2 cellular contexts compared by ENCODE assay signal in the genomic region with DNA sequence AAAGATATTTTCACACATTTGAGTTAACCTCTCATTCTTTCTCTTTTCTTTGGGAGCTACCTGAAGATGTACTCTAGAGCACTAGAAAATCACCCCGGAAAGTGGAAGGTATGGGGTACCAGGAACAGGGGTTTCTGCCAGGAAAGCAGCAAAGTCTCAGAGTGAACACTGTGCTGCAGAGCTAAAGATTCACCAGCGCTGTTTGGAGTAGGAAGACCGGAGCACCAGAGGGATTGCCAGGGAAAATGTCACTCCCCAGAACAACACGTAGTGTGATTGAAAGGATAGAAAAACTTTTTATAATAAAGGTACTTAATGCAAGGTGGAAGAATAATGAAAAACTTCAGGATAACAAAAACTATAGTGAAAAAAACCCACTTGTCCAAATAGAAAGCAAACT.
TF ChIP-seq lines count a peak whose summit lies in the region.

No MANE protein-coding gene starts in this region.

TF ChIP-seq in K562, 482 proteins besides CTCF, POLR2A, EP300 and RAD21 (continued from another document):
- TF ChIP-seq SNRNP70 (optimal IDR thresholded peaks at IDR 0.05; ENCODE audit: low read depth, low read length) = no peak
- TF ChIP-seq MAZ (CRISPR knock-in tag; conservative IDR thresholded peaks at IDR 0.05 in 1 of 2, IDR thresholded peaks at IDR 0.05 in 1 of 2) = no peak
- TF ChIP-seq ZNF699 (CRISPR knock-in tag; IDR thresholded peaks at IDR 0.05; ENCODE audit: insufficient replicate concordance) = no peak
- no peak for TF ChIP-seq CEBPB (tag; IDR thresholded peaks at IDR 0.05)
- no peak for TF ChIP-seq DLX4 (CRISPR knock-in tag; IDR thresholded peaks at IDR 0.05)
- TF ChIP-seq ZNF408 (CRISPR knock-in tag; IDR thresholded peaks at IDR 0.05; ENCODE audit: low read depth) = no peak
- no peak for TF ChIP-seq TAF9B (IDR thresholded peaks at IDR 0.05; ENCODE audit: partially characterized antibody)
- no peak for TF ChIP-seq TAF15 (IDR thresholded peaks at IDR 0.05; ENCODE audit: low read depth, low read length)
- no peak for TF ChIP-seq ZNF830 (CRISPR knock-in tag; IDR thresholded peaks at IDR 0.05)
- no peak for TF ChIP-seq SNIP1 (IDR thresholded peaks at IDR 0.05; ENCODE audit: low read depth)
- TF ChIP-seq, protein P1, sequence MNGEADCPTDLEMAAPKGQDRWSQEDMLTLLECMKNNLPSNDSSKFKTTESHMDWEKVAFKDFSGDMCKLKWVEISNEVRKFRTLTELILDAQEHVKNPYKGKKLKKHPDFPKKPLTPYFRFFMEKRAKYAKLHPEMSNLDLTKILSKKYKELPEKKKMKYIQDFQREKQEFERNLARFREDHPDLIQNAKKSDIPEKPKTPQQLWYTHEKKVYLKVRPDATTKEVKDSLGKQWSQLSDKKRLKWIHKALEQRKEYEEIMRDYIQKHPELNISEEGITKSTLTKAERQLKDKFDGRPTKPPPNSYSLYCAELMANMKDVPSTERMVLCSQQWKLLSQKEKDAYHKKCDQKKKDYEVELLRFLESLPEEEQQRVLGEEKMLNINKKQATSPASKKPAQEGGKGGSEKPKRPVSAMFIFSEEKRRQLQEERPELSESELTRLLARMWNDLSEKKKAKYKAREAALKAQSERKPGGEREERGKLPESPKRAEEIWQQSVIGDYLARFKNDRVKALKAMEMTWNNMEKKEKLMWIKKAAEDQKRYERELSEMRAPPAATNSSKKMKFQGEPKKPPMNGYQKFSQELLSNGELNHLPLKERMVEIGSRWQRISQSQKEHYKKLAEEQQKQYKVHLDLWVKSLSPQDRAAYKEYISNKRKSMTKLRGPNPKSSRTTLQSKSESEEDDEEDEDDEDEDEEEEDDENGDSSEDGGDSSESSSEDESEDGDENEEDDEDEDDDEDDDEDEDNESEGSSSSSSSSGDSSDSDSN (IDR thresholded peaks at IDR 0.05; ENCODE audit: borderline replicate concordance in 1 of 2, low read depth in 2 of 2, low read length in 2 of 2) = no peak
- TF ChIP-seq HIVEP1 (CRISPR knock-in tag; IDR thresholded peaks at IDR 0.05) = no peak
- TF ChIP-seq EWSR1 (IDR thresholded peaks at IDR 0.05; ENCODE audit: borderline replicate concordance, low read depth, partially characterized antibody) = no peak

TF ChIP-seq in SK-N-SH, 30 proteins besides CTCF, POLR2A, EP300 and RAD21 (continued from another document):
- TF ChIP-seq, protein P2, sequence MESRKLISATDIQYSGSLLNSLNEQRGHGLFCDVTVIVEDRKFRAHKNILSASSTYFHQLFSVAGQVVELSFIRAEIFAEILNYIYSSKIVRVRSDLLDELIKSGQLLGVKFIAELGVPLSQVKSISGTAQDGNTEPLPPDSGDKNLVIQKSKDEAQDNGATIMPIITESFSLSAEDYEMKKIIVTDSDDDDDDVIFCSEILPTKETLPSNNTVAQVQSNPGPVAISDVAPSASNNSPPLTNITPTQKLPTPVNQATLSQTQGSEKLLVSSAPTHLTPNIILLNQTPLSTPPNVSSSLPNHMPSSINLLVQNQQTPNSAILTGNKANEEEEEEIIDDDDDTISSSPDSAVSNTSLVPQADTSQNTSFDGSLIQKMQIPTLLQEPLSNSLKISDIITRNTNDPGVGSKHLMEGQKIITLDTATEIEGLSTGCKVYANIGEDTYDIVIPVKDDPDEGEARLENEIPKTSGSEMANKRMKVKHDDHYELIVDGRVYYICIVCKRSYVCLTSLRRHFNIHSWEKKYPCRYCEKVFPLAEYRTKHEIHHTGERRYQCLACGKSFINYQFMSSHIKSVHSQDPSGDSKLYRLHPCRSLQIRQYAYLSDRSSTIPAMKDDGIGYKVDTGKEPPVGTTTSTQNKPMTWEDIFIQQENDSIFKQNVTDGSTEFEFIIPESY (IDR thresholded peaks at IDR 0.05; ENCODE audit: borderline replicate concordance, low read depth) = no peak
